ENCODE assay signal across 18 cellular contexts in genomic region chr12:101323255-101323654, GRCh38.
"Had no signal": no experiment of that assay in that cellular context is flagged by ENCODE, and none has a peak within 500 bp of the region (broad histone marks: within the 10 kb centered on the region; RNA-seq: fewer than 3 reads in every experiment).

No MANE protein-coding gene starts in this region.

- H3K4me1 ChIP-seq: left lung, lower lobe of right lung, right atrium auricular region, right lobe of liver, stomach, testis, thyroid gland, transverse colon, upper lobe of left lung, vagina had no signal

- H3K36me3 ChIP-seq: ovary had no signal

- H3K27me3 ChIP-seq: left lung, ovary, right atrium auricular region, right lobe of liver, stomach, testis, thyroid gland, transverse colon, upper lobe of left lung, vagina had no signal

- H3K9me3 Mint-ChIP-seq: immature natural killer cell; naive B cell; natural killer cell treated with Interleukin-12 subunit alpha and Interleukin-12 subunit beta and Interleukin-15 and Interleukin-18, amount 100 ng/mL, for 72 hours; stimulated activated naive B cell treated with anti-CD40 and anti-IgM and Interleukin-4, amounts not matched to agents 10 μg/mL and 1 μg/mL and 100 μg/mL, for 72 hours had no signal

- H3K27ac Mint-ChIP-seq: immature natural killer cell; natural killer cell treated with Interleukin-12 subunit alpha and Interleukin-12 subunit beta and Interleukin-15 and Interleukin-18, amount 100 ng/mL, for 72 hours; progenitor cell of endocrine pancreas; stimulated activated naive B cell treated with anti-CD40 and anti-IgM and Interleukin-4, amounts not matched to agents 10 μg/mL and 1 μg/mL and 100 μg/mL, for 72 hours had no signal

- ATAC-seq: lower lobe of right lung; natural killer cell treated with Interleukin-12 subunit alpha and Interleukin-12 subunit beta and Interleukin-15 and Interleukin-18, amount 100 ng/mL, for 72 hours; stimulated activated naive B cell treated with anti-CD40 and anti-IgM and Interleukin-4, amounts not matched to agents 10 μg/mL and 1 μg/mL and 100 μg/mL, for 72 hours; stimulated activated naive CD8-positive, alpha-beta T cell treated with anti-CD3 and anti-CD28 coated beads, Interleukin-15, Interleukin-2, amounts not matched to agents 100 U/mL and 50 U/mL, for 24 hours had no signal

- H3K4me3 Mint-ChIP-seq: immature natural killer cell; naive B cell; natural killer cell treated with Interleukin-12 subunit alpha and Interleukin-12 subunit beta and Interleukin-15 and Interleukin-18, amount 100 ng/mL, for 72 hours; stimulated activated naive B cell treated with anti-CD40 and anti-IgM and Interleukin-4, amounts not matched to agents 10 μg/mL and 1 μg/mL and 100 μg/mL, for 72 hours had no signal

- DNase-seq: kidney glomerular epithelial cell; stimulated activated naive B cell treated with anti-CD40 and anti-IgM and Interleukin-4, amounts not matched to agents 10 μg/mL and 1 μg/mL and 100 μg/mL, for 72 hours had no signal

- H3K4me3 ChIP-seq: left lung, lower lobe of right lung, ovary, right atrium auricular region, right lobe of liver, stomach, testis, thyroid gland, transverse colon, upper lobe of left lung, vagina had no signal

- H3K4me1 Mint-ChIP-seq: immature natural killer cell; naive B cell; stimulated activated naive B cell treated with anti-CD40 and anti-IgM and Interleukin-4, amounts not matched to agents 10 μg/mL and 1 μg/mL and 100 μg/mL, for 72 hours had no signal

- H3K27ac ChIP-seq: left lung, lower lobe of right lung, ovary, right atrium auricular region, right lobe of liver, stomach, testis, thyroid gland, transverse colon, upper lobe of left lung, vagina had no signal

- H3K9me3 ChIP-seq: left lung, lower lobe of right lung, ovary, right atrium auricular region, right lobe of liver, stomach, testis, thyroid gland, transverse colon, upper lobe of left lung, vagina had no signal

- H3K27me3 Mint-ChIP-seq: naive B cell; natural killer cell treated with Interleukin-12 subunit alpha and Interleukin-12 subunit beta and Interleukin-15 and Interleukin-18, amount 100 ng/mL, for 72 hours; progenitor cell of endocrine pancreas; stimulated activated naive B cell treated with anti-CD40 and anti-IgM and Interleukin-4, amounts not matched to agents 10 μg/mL and 1 μg/mL and 100 μg/mL, for 72 hours had no signal
